1 cellular context compared by ENCODE assay signal in genomic region chr5:38342261-38342660, GRCh38.
TF ChIP-seq lines count a peak whose summit lies in the region.

No MANE protein-coding gene starts in this region.

TF ChIP-seq in SK-N-SH treated with all-trans-retinoic acid at 6 μM for 48 hours, 23 proteins besides CTCF, POLR2A, EP300 and RAD21 (continued from another document):
- TF ChIP-seq, protein P1, sequence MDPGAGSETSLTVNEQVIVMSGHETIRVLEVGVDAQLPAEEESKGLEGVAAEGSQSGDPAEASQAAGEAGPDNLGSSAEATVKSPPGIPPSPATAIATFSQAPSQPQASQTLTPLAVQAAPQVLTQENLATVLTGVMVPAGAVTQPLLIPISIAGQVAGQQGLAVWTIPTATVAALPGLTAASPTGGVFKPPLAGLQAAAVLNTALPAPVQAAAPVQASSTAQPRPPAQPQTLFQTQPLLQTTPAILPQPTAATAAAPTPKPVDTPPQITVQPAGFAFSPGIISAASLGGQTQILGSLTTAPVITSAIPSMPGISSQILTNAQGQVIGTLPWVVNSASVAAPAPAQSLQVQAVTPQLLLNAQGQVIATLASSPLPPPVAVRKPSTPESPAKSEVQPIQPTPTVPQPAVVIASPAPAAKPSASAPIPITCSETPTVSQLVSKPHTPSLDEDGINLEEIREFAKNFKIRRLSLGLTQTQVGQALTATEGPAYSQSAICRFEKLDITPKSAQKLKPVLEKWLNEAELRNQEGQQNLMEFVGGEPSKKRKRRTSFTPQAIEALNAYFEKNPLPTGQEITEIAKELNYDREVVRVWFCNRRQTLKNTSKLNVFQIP (CRISPR knock-in tag; IDR thresholded peaks at IDR 0.05; ENCODE audit: borderline replicate concordance, low read depth): no peak
- no peak for TF ChIP-seq PPARA (CRISPR knock-in tag; IDR thresholded peaks at IDR 0.05; ENCODE audit: borderline replicate concordance)
- no peak for TF ChIP-seq TCF4 (CRISPR knock-in tag; IDR thresholded peaks at IDR 0.05; ENCODE audit: borderline replicate concordance)
- TF ChIP-seq CSDC2 (CRISPR knock-in tag; IDR thresholded peaks at IDR 0.05): no peak
- TF ChIP-seq PATZ1 (CRISPR knock-in tag; IDR thresholded peaks at IDR 0.05; ENCODE audit: borderline replicate concordance): no peak
- TF ChIP-seq TOX (CRISPR knock-in tag; IDR thresholded peaks at IDR 0.05; ENCODE audit: borderline replicate concordance): no peak
- TF ChIP-seq ZNF565 (CRISPR knock-in tag; conservative IDR thresholded peaks at IDR 0.05; ENCODE audit: low read depth): no peak
- TF ChIP-seq ISL1 (CRISPR knock-in tag; IDR thresholded peaks at IDR 0.05): no peak
